In the genomic region with DNA sequence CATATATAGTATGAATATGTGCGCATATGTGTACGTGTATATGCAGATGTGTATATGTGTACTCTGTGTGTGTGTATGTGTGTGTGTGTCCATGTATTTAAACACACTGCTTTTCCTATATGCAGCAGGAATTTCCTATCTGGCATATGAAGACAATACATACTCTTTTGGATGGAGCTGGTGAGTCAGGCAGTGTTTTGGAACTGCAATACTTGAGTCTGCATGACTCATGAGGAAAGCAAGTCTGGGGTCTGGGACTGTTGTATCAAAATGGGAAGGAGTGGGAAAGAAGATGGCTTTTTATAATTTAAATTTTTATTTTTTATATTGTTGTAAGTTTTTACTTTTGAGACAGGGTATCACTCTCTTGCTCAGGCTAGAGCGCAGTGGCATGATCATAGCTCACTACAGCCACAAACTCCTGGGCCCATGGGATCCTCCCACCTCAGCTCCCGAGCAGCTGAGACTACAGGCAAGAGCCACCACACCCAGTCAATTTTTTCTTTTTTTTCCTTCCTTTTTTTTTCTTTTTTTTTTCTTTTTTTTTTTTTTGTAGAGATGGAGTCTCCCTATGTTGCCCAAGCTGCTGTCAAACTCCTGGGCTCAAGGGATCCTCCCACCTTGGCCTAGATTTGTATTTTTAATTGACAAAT, we compare ENCODE assay signal across 11 cellular contexts.
A peak's percentile ranks its signal among the peaks of the same experiment; 100 is the strongest.
DNase-seq lines count a peak whose midpoint lies in the region; ATAC-seq and TF ChIP-seq lines count a peak whose summit lies in the region.
"Had no signal": no experiment of that assay in that cellular context is flagged by ENCODE, and none has a peak within 500 bp of the region (broad histone marks: within the 10 kb centered on the region; RNA-seq: fewer than 3 reads in every experiment).

No MANE protein-coding gene starts in this region.

- peaks cover 76% of the 10 kb centered on the region for H3K4me1 Mint-ChIP-seq in activated naive CD8-positive, alpha-beta T cell treated with anti-CD3 and anti-CD28 coated beads for 36 hours

- no peaks in the 10 kb centered on the region for H3K27me3 Mint-ChIP-seq in activated naive CD8-positive, alpha-beta T cell treated with anti-CD3 and anti-CD28 coated beads for 36 hours
- H3K27me3 Mint-ChIP-seq: stimulated activated naive B cell treated with anti-CD40 and anti-IgM and Interleukin-4, amounts not matched to agents 10 μg/mL and 1 μg/mL and 100 μg/mL, for 72 hours had no signal

- H3K36me3 Mint-ChIP-seq in activated naive CD8-positive, alpha-beta T cell treated with anti-CD3 and anti-CD28 coated beads for 36 hours: peaks cover 20% of the 10 kb centered on the region

- H3K4me1 ChIP-seq in stomach: peaks cover 0 to 81% (median 21%) of the 10 kb centered on the region in 4 donors

- H3K4me3 ChIP-seq in HL-60 (replicated peaks; ENCODE audit: insufficient read depth, low read length): no peak overlapping the region
- H3K4me3 ChIP-seq in stomach: no peak overlapping the region

- peaks cover 2% of the 10 kb centered on the region for H3K9me3 Mint-ChIP-seq in activated naive CD8-positive, alpha-beta T cell treated with anti-CD3 and anti-CD28 coated beads for 36 hours
- H3K9me3 Mint-ChIP-seq: stimulated activated naive B cell treated with anti-CD40 and anti-IgM and Interleukin-4, amounts not matched to agents 10 μg/mL and 1 μg/mL and 100 μg/mL, for 72 hours had no signal

- H3K9me3 ChIP-seq in stomach: no peaks in the 10 kb centered on the region

- H3K27ac Mint-ChIP-seq in activated naive CD8-positive, alpha-beta T cell treated with anti-CD3 and anti-CD28 coated beads for 36 hours: peak overlapping the region; percentile 68

- 88 to 93% (median 91%) methylated on average over 4 of the region's 4 CpGs for WGBS in stomach, 5 donors

- intact Hi-C loops in stomach (cut with DNase I; ENCODE audit: low total_unique reads): no loop called here

- TF ChIP-seq POLR2A in stomach (IDR thresholded peaks at IDR 0.05): no peak

- H3K4me3 Mint-ChIP-seq in activated naive CD8-positive, alpha-beta T cell treated with anti-CD3 and anti-CD28 coated beads for 36 hours: no peak overlapping the region

- DNase-seq in AG20443 (ENCODE audit: low spot score): peak; percentile 59
- DNase-seq in HL-60 (ENCODE audit: low read depth in 1 of 2, low spot score in 1 of 2): no peak
- no peak for DNase-seq in activated naive CD8-positive, alpha-beta T cell treated with anti-CD3 and anti-CD28 coated beads for 36 hours
- peak; percentile 42 for DNase-seq in hepatic stellate cell (ENCODE audit: low spot score)
- no peak for DNase-seq in stomach
- DNase-seq in hippocampal formation (lab: John Stamatoyannopoulos, UW): no peak
- no peak for DNase-seq in GM19240 (ENCODE audit: insufficient read length, low spot score)
- DNase-seq: activated gamma-delta T cell treated with Interleukin-2 at 50 U/mL for 16 hours; NCI-H510A; stimulated activated naive B cell treated with anti-CD40 and anti-IgM and Interleukin-4, amounts not matched to agents 10 μg/mL and 1 μg/mL and 100 μg/mL, for 72 hours had no signal

- TF ChIP-seq CTCF in HL-60 (IDR thresholded peaks at IDR 0.05; ENCODE audit: insufficient read depth, low read length) (no peak), stomach (IDR thresholded peaks at IDR 0.05) (no peak)

- H3K27me3 ChIP-seq in HL-60 (ENCODE audit: insufficient read depth, poor library complexity, severe bottlenecking) (no peaks in the 10 kb centered on the region), stomach (no peaks in the 10 kb centered on the region)

- no peak for ATAC-seq in HG03469 (IDR thresholded peaks at IDR 0.05; ENCODE audit: unreplicated experiment)
- ATAC-seq: stimulated activated naive B cell treated with anti-CD40 and anti-IgM and Interleukin-4, amounts not matched to agents 10 μg/mL and 1 μg/mL and 100 μg/mL, for 72 hours had no signal

- H3K27ac ChIP-seq in HL-60 (replicated peaks) (peak overlapping the region; percentile 54), stomach (no peak overlapping the region)

- H3K36me3 ChIP-seq in stomach: no peaks in the 10 kb centered on the region

- no peak for TF ChIP-seq EP300 in stomach (IDR thresholded peaks at IDR 0.05)

Comparison
In these comparisons a context has a peak if more than half of its experiments do, and no peak if none do; other contexts are left out.
1. DNase-seq: peak in AG20443 (single experiment) and hepatic stellate cell (single experiment); none in HL-60 (0 of 2), activated naive CD8-positive, alpha-beta T cell treated with anti-CD3 and anti-CD28 coated beads for 36 hours (single experiment), stomach (single experiment), hippocampal formation (0 of 2) and GM19240 (single experiment).